24 cellular contexts compared by ENCODE assay signal in the genomic region with DNA sequence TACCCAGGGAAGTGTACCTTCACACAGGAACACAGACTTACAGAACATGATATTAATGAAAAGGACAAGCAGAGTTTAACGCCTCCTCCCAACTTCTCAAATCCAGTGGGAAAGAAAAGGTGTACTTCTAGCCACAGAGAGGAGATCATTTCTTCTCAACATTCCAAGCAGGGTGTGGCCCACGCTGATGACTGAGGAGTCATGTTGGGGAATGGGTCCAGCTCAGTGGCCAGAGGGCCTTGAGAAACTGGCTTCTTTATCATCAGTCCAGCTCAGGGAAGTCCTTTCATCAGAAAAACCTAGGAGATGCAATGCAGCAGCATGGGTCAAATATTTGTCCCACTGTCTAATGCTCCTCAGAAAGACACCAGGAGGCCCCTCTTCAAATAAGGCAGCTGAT.
"Had no signal": no experiment of that assay in that cellular context is flagged by ENCODE, and none has a peak within 500 bp of the region (broad histone marks: within the 10 kb centered on the region; RNA-seq: fewer than 3 reads in every experiment).

No MANE protein-coding gene starts in this region.

- H3K4me1 Mint-ChIP-seq: nephron had no signal

- H3K36me3 Mint-ChIP-seq: activated CD4-positive, alpha-beta memory T cell treated with anti-CD3 and anti-CD28 coated beads for 36 hours had no signal

- H3K27me3 ChIP-seq: heart left ventricle, neutrophil, ovary, spleen, upper lobe of right lung had no signal

- H3K4me3 Mint-ChIP-seq: activated CD4-positive, alpha-beta memory T cell treated with anti-CD3 and anti-CD28 coated beads for 36 hours; activated naive CD4-positive, alpha-beta T cell treated with anti-CD3 and anti-CD28 coated beads for 36 hours; activated T-cell treated with anti-CD3 and anti-CD28 coated beads, Interleukin-2, amount 50 U/mL, for 72 hours; dendritic cell treated with granulocyte-macrophage colony-stimulating factor and Interleukin-4, amounts not matched to agents 40 ng/mL and 50 ng/mL, for 4 days; nephron; T-helper 1 cell treated with Interleukin-12 subunit alpha and Interleukin-12 subunit beta and Interleukin-4 antibody, amounts not matched to agents 30 μg/mL and 1 μg/mL, for 36 hours had no signal

- H3K4me3 ChIP-seq: heart left ventricle, ovary, prostate gland, spleen, thoracic aorta, upper lobe of right lung had no signal

- H3K4me1 ChIP-seq: heart left ventricle, prostate gland, spleen, upper lobe of right lung had no signal

- H3K27me3 Mint-ChIP-seq: dendritic cell treated with granulocyte-macrophage colony-stimulating factor and Interleukin-4, amounts not matched to agents 40 ng/mL and 50 ng/mL, for 4 days had no signal

- H3K36me3 ChIP-seq: heart left ventricle, neutrophil, ovary, prostate gland, spleen, thoracic aorta, upper lobe of right lung had no signal

- H3K9me3 Mint-ChIP-seq: activated CD4-positive, alpha-beta memory T cell treated with anti-CD3 and anti-CD28 coated beads for 36 hours; activated naive CD4-positive, alpha-beta T cell treated with anti-CD3 and anti-CD28 coated beads for 36 hours; dendritic cell treated with granulocyte-macrophage colony-stimulating factor and Interleukin-4, amounts not matched to agents 40 ng/mL and 50 ng/mL, for 4 days; T-helper 1 cell treated with Interleukin-12 subunit alpha and Interleukin-12 subunit beta and Interleukin-4 antibody, amounts not matched to agents 30 μg/mL and 1 μg/mL, for 36 hours had no signal

- H3K27ac ChIP-seq: heart left ventricle, neutrophil, ovary, prostate gland, spleen, thoracic aorta, upper lobe of right lung had no signal

- ATAC-seq: activated T-cell treated with anti-CD3 and anti-CD28 coated beads, Interleukin-2, amount 50 U/mL, for 72 hours; esophagus mucosa; heart left ventricle; left cardiac atrium; upper lobe of right lung had no signal

- H3K27ac Mint-ChIP-seq: activated CD4-positive, alpha-beta memory T cell treated with anti-CD3 and anti-CD28 coated beads for 36 hours; activated naive CD4-positive, alpha-beta T cell treated with anti-CD3 and anti-CD28 coated beads for 36 hours; activated T-cell treated with anti-CD3 and anti-CD28 coated beads, Interleukin-2, amount 50 U/mL, for 72 hours; dendritic cell treated with granulocyte-macrophage colony-stimulating factor and Interleukin-4, amounts not matched to agents 40 ng/mL and 50 ng/mL, for 4 days; nephron; T-helper 1 cell treated with Interleukin-12 subunit alpha and Interleukin-12 subunit beta and Interleukin-4 antibody, amounts not matched to agents 30 μg/mL and 1 μg/mL, for 36 hours had no signal

- DNase-seq: activated CD4-positive, alpha-beta memory T cell treated with anti-CD3 and anti-CD28 coated beads for 36 hours; activated CD4-positive, alpha-beta T cell treated with anti-CD3 and anti-CD28 coated beads for 48 hours; activated CD4-positive, CD25-positive, alpha-beta regulatory T cell; activated effector memory CD4-positive, alpha-beta T cell treated with Interleukin-2 at 50 U/mL for 16 hours; activated naive CD4-positive, alpha-beta T cell treated with anti-CD3 and anti-CD28 coated beads for 36 hours; activated T-cell treated with anti-CD3 and anti-CD28 coated beads, Interleukin-2, amount 50 U/mL, for 72 hours; amygdala; effector memory CD4-positive, alpha-beta T cell; heart left ventricle; islet precursor cell; left cardiac atrium; mesenchymal stem cell; ovary; spleen; stimulated activated CD4-positive, alpha-beta T cell treated with anti-CD3 and anti-CD28 coated beads, Interleukin-4, amount 100 ng/mL, for 24 hours; stimulated activated naive CD4-positive, alpha-beta T cell treated with Interleukin-2 at 50 U/mL for 16 hours; upper lobe of right lung had no signal
